Comparison of ENCODE assay signal across 7 cellular contexts in the genomic region with DNA sequence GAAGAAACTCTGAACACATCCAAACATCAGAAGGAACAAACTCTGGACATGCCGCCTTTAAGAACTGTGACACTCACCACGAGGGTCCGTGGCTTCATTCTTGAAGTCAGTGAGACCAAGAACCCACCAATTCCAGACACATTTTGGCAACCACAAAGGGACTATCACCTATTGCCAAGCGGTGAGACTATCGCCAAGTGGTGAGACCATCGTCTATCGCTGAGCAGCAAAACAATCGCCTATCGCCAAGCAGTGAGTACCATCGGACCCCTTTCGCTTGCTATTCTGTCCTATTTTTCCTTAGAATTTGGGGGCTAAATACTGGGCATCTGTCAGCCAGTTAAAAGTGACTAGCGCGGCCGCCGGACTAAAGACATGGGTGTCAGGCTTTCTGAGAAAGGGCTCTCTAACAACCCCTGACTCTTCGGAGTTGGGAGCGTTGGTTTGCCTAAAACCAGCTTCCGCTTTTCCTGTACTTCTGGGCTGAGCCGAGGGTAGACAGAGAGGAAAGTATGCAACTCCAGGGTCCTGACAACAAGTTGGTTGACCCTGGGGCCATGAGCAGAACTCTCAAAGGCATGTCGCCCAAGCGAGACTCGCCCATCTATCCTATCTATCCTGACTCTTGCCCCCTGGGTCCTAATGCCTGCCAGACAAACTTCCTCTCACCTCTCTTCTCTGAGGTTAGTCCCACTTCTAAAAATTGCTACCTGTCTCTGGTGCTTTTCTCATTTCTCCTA. TPM values are rescaled to one million over a fixed set of nuclear protein-coding genes. Genes with fewer than 3 reads are reported as not detected.
A peak's percentile ranks its signal among the peaks of the same experiment; 100 is the strongest.
DNase-seq lines count a peak whose midpoint lies in the region; ATAC-seq and TF ChIP-seq lines count a peak whose summit lies in the region.
"Not testable (repeated sequence)": the region's sequence is repeated elsewhere in the genome, so short reads cannot be mapped to it uniquely, and the experiment has no call there.

No MANE protein-coding gene starts in this region.

- not testable (repeated sequence) for H3K18ac ChIP-seq in mesendoderm (ENCODE audit: low read length); neuronal stem cell (ENCODE audit: low read length)

- CTCF ChIA-PET in activated CD4-positive, alpha-beta memory T cell treated with anti-CD3 and anti-CD28 coated beads, Interleukin-2, amount 10 ng/mL, durations not matched to agents 7 days and 5 days (lab: Charles Lee), result not testable (repeated sequence)

- not testable (repeated sequence) for H3K27me3 ChIP-seq in H7 (ENCODE audit: control insufficient read depth, insufficient read depth, low read length); SJCRH30; mesendoderm (ENCODE audit: insufficient read depth, low read length, poor library complexity); neuronal stem cell (ENCODE audit: control insufficient read depth in 3 of 3, insufficient read depth in 3 of 3, low read depth in 1 of 3, low read length in 3 of 3)

- TF ChIP-seq CTCF in glutamatergic neuron (IDR thresholded peaks at IDR 0.05; ENCODE audit: partially characterized antibody, unreplicated experiment), result not testable (repeated sequence)

- H3K4ac ChIP-seq in mesendoderm (ENCODE audit: low read depth, low read length); neuronal stem cell (ENCODE audit: low read length): not testable (repeated sequence)

- H3K79me1 ChIP-seq in mesendoderm (ENCODE audit: low read length); neuronal stem cell (ENCODE audit: low read depth, low read length): not testable (repeated sequence)

- not testable (repeated sequence) for H3K27me3 Mint-ChIP-seq in activated CD4-positive, alpha-beta memory T cell treated with anti-CD3 and anti-CD28 coated beads, Interleukin-2, amount 10 ng/mL, durations not matched to agents 7 days and 5 days; activated naive CD8-positive, alpha-beta T cell treated with anti-CD3 and anti-CD28 coated beads, Interleukin-2, amount 10 ng/mL, durations not matched to agents 7 days and 5 days
- H3K27me3 Mint-ChIP-seq in glutamatergic neuron (ENCODE audit: unreplicated experiment), result peaks cover 11% of the 10 kb centered on the region

- H3K56ac ChIP-seq in mesendoderm (ENCODE audit: low read length), result peak overlapping the region; percentile 64

- H3K27ac ChIP-seq in SJCRH30; mesendoderm (ENCODE audit: low read depth, low read length); neuronal stem cell (replicated peaks; ENCODE audit: low read length): not testable (repeated sequence)

- H3K9me3 Mint-ChIP-seq in activated CD4-positive, alpha-beta memory T cell treated with anti-CD3 and anti-CD28 coated beads, Interleukin-2, amount 10 ng/mL, durations not matched to agents 7 days and 5 days; activated naive CD8-positive, alpha-beta T cell treated with anti-CD3 and anti-CD28 coated beads, Interleukin-2, amount 10 ng/mL, durations not matched to agents 7 days and 5 days; glutamatergic neuron (ENCODE audit: unreplicated experiment): not testable (repeated sequence)

- not testable (repeated sequence) for H3K36me3 Mint-ChIP-seq in activated CD4-positive, alpha-beta memory T cell treated with anti-CD3 and anti-CD28 coated beads, Interleukin-2, amount 10 ng/mL, durations not matched to agents 7 days and 5 days (ENCODE audit: low read depth); activated naive CD8-positive, alpha-beta T cell treated with anti-CD3 and anti-CD28 coated beads, Interleukin-2, amount 10 ng/mL, durations not matched to agents 7 days and 5 days; glutamatergic neuron (ENCODE audit: unreplicated experiment)

- not testable (repeated sequence) for H3K9me3 ChIP-seq in SJCRH30 (replicated peaks); neuronal stem cell (replicated peaks in 1 of 2; ENCODE audit: control insufficient read depth in 2 of 2, insufficient read depth in 1 of 2, low read depth in 1 of 2, low read length in 2 of 2)

- H2BK12ac ChIP-seq in neuronal stem cell (ENCODE audit: low read length), result not testable (repeated sequence)

- peak overlapping the region; percentile 40 for H3K4me2 ChIP-seq in mesendoderm (ENCODE audit: low read length)
- H3K4me2 ChIP-seq in neuronal stem cell (ENCODE audit: insufficient read depth, low read length, poor library complexity, severe bottlenecking), result peak overlapping the region; percentile 23

- H2AFZ ChIP-seq in neuronal stem cell (ENCODE audit: low read length), result peak overlapping the region; percentile 88

- not testable (repeated sequence) for DNase-seq in H7; activated CD4-positive, alpha-beta memory T cell treated with anti-CD3 and anti-CD28 coated beads, Interleukin-2, amount 10 ng/mL, durations not matched to agents 7 days and 5 days; activated naive CD8-positive, alpha-beta T cell treated with anti-CD3 and anti-CD28 coated beads, Interleukin-2, amount 10 ng/mL, durations not matched to agents 7 days and 5 days; neuronal stem cell (ENCODE audit: low spot score)
- DNase-seq in SJCRH30 (peak in 1 of 2 experiments; percentile 6), glutamatergic neuron (peak; percentile 45), mesendoderm (peak; percentile 60)

- not testable (repeated sequence) for H3K14ac ChIP-seq in neuronal stem cell (ENCODE audit: low read length)

- H2BK15ac ChIP-seq in mesendoderm (replicated peaks; ENCODE audit: low read depth); neuronal stem cell (ENCODE audit: low read length): not testable (repeated sequence)

- peaks cover 10% of the 10 kb centered on the region for H3K4me1 Mint-ChIP-seq in activated CD4-positive, alpha-beta memory T cell treated with anti-CD3 and anti-CD28 coated beads, Interleukin-2, amount 10 ng/mL, durations not matched to agents 7 days and 5 days
- peaks cover 13% of the 10 kb centered on the region for H3K4me1 Mint-ChIP-seq in activated naive CD8-positive, alpha-beta T cell treated with anti-CD3 and anti-CD28 coated beads, Interleukin-2, amount 10 ng/mL, durations not matched to agents 7 days and 5 days
- not testable (repeated sequence) for H3K4me1 Mint-ChIP-seq in glutamatergic neuron (ENCODE audit: low read depth, unreplicated experiment)

- ATAC-seq in activated naive CD8-positive, alpha-beta T cell treated with anti-CD3 and anti-CD28 coated beads, Interleukin-2, amount 10 ng/mL, durations not matched to agents 7 days and 5 days (ENCODE audit: low read depth), result not testable (repeated sequence)

- H2AK5ac ChIP-seq in mesendoderm (ENCODE audit: low read length); neuronal stem cell (ENCODE audit: low read depth, low read length): not testable (repeated sequence)

- H3K4me1 ChIP-seq in SJCRH30; mesendoderm (ENCODE audit: control insufficient read depth, low read depth, low read length); neuronal stem cell (ENCODE audit: control insufficient read depth in 2 of 2, insufficient read depth in 1 of 2, low read depth in 1 of 2, low read length in 2 of 2): not testable (repeated sequence)

- H3K36me3 ChIP-seq in H7 (replicated peaks; ENCODE audit: control insufficient read depth, insufficient read depth, low read length); SJCRH30; mesendoderm (ENCODE audit: control insufficient read depth, insufficient read depth, low read length); neuronal stem cell (replicated peaks in 1 of 2; ENCODE audit: control insufficient read depth in 2 of 2, insufficient read depth in 2 of 2, low read length in 2 of 2): not testable (repeated sequence)

- POLR2A ChIA-PET in activated CD4-positive, alpha-beta memory T cell treated with anti-CD3 and anti-CD28 coated beads, Interleukin-2, amount 10 ng/mL, durations not matched to agents 7 days and 5 days (lab: Charles Lee); activated naive CD8-positive, alpha-beta T cell treated with anti-CD3 and anti-CD28 coated beads, Interleukin-2, amount 10 ng/mL, durations not matched to agents 7 days and 5 days (lab: Charles Lee): not testable (repeated sequence)

- H3K4me3 ChIP-seq in H7 (ENCODE audit: insufficient read depth, low read depth, low read length) (peak overlapping the region; percentile 64), SJCRH30 (peak overlapping the region; percentile 42), mesendoderm (ENCODE audit: low read length) (peak overlapping the region; percentile 47), neuronal stem cell (ENCODE audit: low read length in 2 of 2) (peak overlapping the region; percentile 55 to 85)

- H4K8ac ChIP-seq in mesendoderm (ENCODE audit: low read depth, low read length); neuronal stem cell (ENCODE audit: low read depth, low read length): not testable (repeated sequence)

- not testable (repeated sequence) for H3K23ac ChIP-seq in mesendoderm (ENCODE audit: low read length); neuronal stem cell (ENCODE audit: low read depth, low read length, poor library complexity)

- peak overlapping the region; percentile 59 for H3K9ac ChIP-seq in mesendoderm (ENCODE audit: low read length)
- H3K9ac ChIP-seq in neuronal stem cell (ENCODE audit: low read depth, low read length, poor library complexity), result not testable (repeated sequence)

- not testable (repeated sequence) for H2BK5ac ChIP-seq in mesendoderm (ENCODE audit: low read length); neuronal stem cell (ENCODE audit: low read length)

- H3K4me3 Mint-ChIP-seq in activated CD4-positive, alpha-beta memory T cell treated with anti-CD3 and anti-CD28 coated beads, Interleukin-2, amount 10 ng/mL, durations not matched to agents 7 days and 5 days, result peak overlapping the region; percentile 57
- peak overlapping the region; percentile 79 for H3K4me3 Mint-ChIP-seq in activated naive CD8-positive, alpha-beta T cell treated with anti-CD3 and anti-CD28 coated beads, Interleukin-2, amount 10 ng/mL, durations not matched to agents 7 days and 5 days
- H3K4me3 Mint-ChIP-seq in glutamatergic neuron (ENCODE audit: unreplicated experiment), result peak overlapping the region; percentile 97

- H4K5ac ChIP-seq in mesendoderm (ENCODE audit: low read length), result not testable (repeated sequence)

- H3K79me2 ChIP-seq in mesendoderm (ENCODE audit: control insufficient read depth, insufficient read depth, low read length), result not testable (repeated sequence)

- H3K27ac Mint-ChIP-seq in activated CD4-positive, alpha-beta memory T cell treated with anti-CD3 and anti-CD28 coated beads, Interleukin-2, amount 10 ng/mL, durations not matched to agents 7 days and 5 days, result not testable (repeated sequence)
- H3K27ac Mint-ChIP-seq in activated naive CD8-positive, alpha-beta T cell treated with anti-CD3 and anti-CD28 coated beads, Interleukin-2, amount 10 ng/mL, durations not matched to agents 7 days and 5 days, result peak overlapping the region; percentile 40
- H3K27ac Mint-ChIP-seq in glutamatergic neuron (ENCODE audit: unreplicated experiment), result peak overlapping the region; percentile 98

- H2BK120ac ChIP-seq in mesendoderm (ENCODE audit: low read depth, low read length); neuronal stem cell (ENCODE audit: low read depth, low read length): not testable (repeated sequence)

- not testable (repeated sequence) for H4K91ac ChIP-seq in neuronal stem cell (ENCODE audit: low read depth, low read length, poor library complexity)

- no CpG with 5 or more reads among the region's 22 CpGs for WGBS in mesendoderm (ENCODE audit: extremely low coverage, insufficient coverage, low lambda C conversion rate)
- no CpG with 5 or more reads among the region's 22 CpGs for WGBS in neuronal stem cell (ENCODE audit: extremely low coverage in 2 of 2, insufficient read length in 2 of 2, insufficient replicate concordance in 1 of 2), 2 donors

RNA-seq across cellular contexts. Expression of a gene that starts 6.9 kb away (rescaled TPM):
- total RNA-seq in H7 (2014; rRNA removed; shearing (Covaris generic)), result 31.8 and 32.4 TPM in 2 replicates
- total RNA-seq in SJCRH30 (2014; rRNA removed; shearing (Covaris generic)), result 38.8 and 40.9 TPM in 2 replicates
- total RNA-seq in activated CD4-positive, alpha-beta memory T cell treated with anti-CD3 and anti-CD28 coated beads, Interleukin-2, amount 10 ng/mL, durations not matched to agents 7 days and 5 days, result 10 to 100 TPM; 56.1 to 59.8 TPM
- total RNA-seq in activated naive CD8-positive, alpha-beta T cell treated with anti-CD3 and anti-CD28 coated beads, Interleukin-2, amount 10 ng/mL, durations not matched to agents 7 days and 5 days, result 10 to 100 TPM; 66.8 to 73.9 TPM
- total RNA-seq in glutamatergic neuron (ENCODE audit: unreplicated experiment), result 69.9 TPM
- 63.1 TPM for polyA plus RNA-seq in mesendoderm (2013, experiment 1 of 2)
- 69.1 TPM for polyA plus RNA-seq in mesendoderm (2013, experiment 2 of 2)
- polyA plus RNA-seq in neuronal stem cell (2013, experiment 1 of 2), result 59.0 TPM
- polyA plus RNA-seq in neuronal stem cell (2013, experiment 2 of 2), result 60.5 TPM
